11 cellular contexts compared by ENCODE assay signal in genomic region chr6:43715056-43715788, GRCh38. TPM values are rescaled to one million over a fixed set of nuclear protein-coding genes. Genes with fewer than 3 reads are reported as not detected.
DNase-seq lines count a peak whose midpoint lies in the region; ATAC-seq and TF ChIP-seq lines count a peak whose summit lies in the region.
"Had no signal": no experiment of that assay in that cellular context is flagged by ENCODE, and none has a peak within 500 bp of the region (broad histone marks: within the 10 kb centered on the region; RNA-seq: fewer than 3 reads in every experiment).

No MANE protein-coding gene starts in this region.

- no peak overlapping the region for H3K27ac ChIP-seq in HEK293 (ENCODE audit: extremely low read depth, low read depth, low read length)
- no peak overlapping the region for H3K27ac ChIP-seq in lower lobe of right lung
- H3K27ac ChIP-seq: 22Rv1, neutrophil, WERI-Rb-1 had no signal

- POLR2A ChIA-PET in HEK293 (lab: Yijun Ruan, JAX), result interaction anchor here (1.2 kb wide), 1 partner anchor 10 kb away, joined by 5 read pairs; no protein-coding TSS in a partner anchor

- H3K4me3 Mint-ChIP-seq in stimulated activated effector memory CD8-positive, alpha-beta T cell treated with anti-CD3 and anti-CD28 coated beads, Interleukin-12 subunit alpha, Interleukin-12 subunit beta, amount 100 ng/mL, for 72 hours, result no peak overlapping the region

- H3K27me3 ChIP-seq in lower lobe of right lung (ENCODE audit: low read depth), result no peaks in the 10 kb centered on the region

- TF ChIP-seq CTCF in HEK293 (tag by site-specific recombination; IDR thresholded peaks at IDR 0.05), result no peak
- no peak for TF ChIP-seq CTCF in lower lobe of right lung (IDR thresholded peaks at IDR 0.05)

- H3K9me3 Mint-ChIP-seq in stimulated activated effector memory CD8-positive, alpha-beta T cell treated with anti-CD3 and anti-CD28 coated beads, Interleukin-12 subunit alpha, Interleukin-12 subunit beta, amount 100 ng/mL, for 72 hours, result no peaks in the 10 kb centered on the region

- no peaks in the 10 kb centered on the region for H3K36me3 Mint-ChIP-seq in stimulated activated effector memory CD8-positive, alpha-beta T cell treated with anti-CD3 and anti-CD28 coated beads, Interleukin-12 subunit alpha, Interleukin-12 subunit beta, amount 100 ng/mL, for 72 hours

- CTCF ChIA-PET in HEK293 (lab: Yijun Ruan, JAX), result interaction anchor here (1.0 to 2.3 kb wide), 5 partner anchors 9 to 436 kb away, joined by 3 to 22 read pairs (median 4); no protein-coding TSS in a partner anchor

- ATAC-seq in HG03521 (IDR thresholded peaks at IDR 0.05; ENCODE audit: unreplicated experiment), result peak; percentile 81
- ATAC-seq in stimulated activated effector memory CD8-positive, alpha-beta T cell treated with anti-CD3 and anti-CD28 coated beads, Interleukin-12 subunit alpha, Interleukin-12 subunit beta, amount 100 ng/mL, for 72 hours, result peak; percentile 48
- no peak for ATAC-seq in lower lobe of right lung

- H3K4me3 ChIP-seq in HEK293 (ENCODE audit: low read depth, low read length) (no peak overlapping the region), lower lobe of right lung (no peak overlapping the region)

- no peaks in the 10 kb centered on the region for H3K36me3 ChIP-seq in HEK293 (ENCODE audit: control insufficient read depth in 2 of 2, insufficient read depth in 1 of 2, low read length in 2 of 2)
- H3K36me3 ChIP-seq in lower lobe of right lung, result no peaks in the 10 kb centered on the region
- H3K36me3 ChIP-seq: neutrophil, WERI-Rb-1 had no signal

- H3K4me1 Mint-ChIP-seq in stimulated activated effector memory CD8-positive, alpha-beta T cell treated with anti-CD3 and anti-CD28 coated beads, Interleukin-12 subunit alpha, Interleukin-12 subunit beta, amount 100 ng/mL, for 72 hours, result peaks cover 14% of the 10 kb centered on the region

- DNase-seq in DMS53 (lab: John Stamatoyannopoulos, UW) (peak; percentile 38), DMS53 treated with DMSO at 0.1 percent for 48 hours (lab: John Stamatoyannopoulos, UW; ENCODE audit: unreplicated experiment) (no peak), DMS 273 treated with DMSO at 0.1 percent for 48 hours (lab: John Stamatoyannopoulos, UW) (no peak), NCI-H2081 (lab: John Stamatoyannopoulos, UW) (no peak), lower lobe of right lung (no peak)
- no peak for DNase-seq in stimulated activated effector memory CD8-positive, alpha-beta T cell treated with anti-CD3 and anti-CD28 coated beads, Interleukin-12 subunit alpha, Interleukin-12 subunit beta, amount 100 ng/mL, for 72 hours (ENCODE audit: low spot score in 2 of 2)
- DNase-seq: WERI-Rb-1 had no signal

- H3K9me3 ChIP-seq in HEK293 (ENCODE audit: control insufficient read depth, insufficient read depth, low read depth, low read length) (no peaks in the 10 kb centered on the region), lower lobe of right lung (no peaks in the 10 kb centered on the region)
- H3K9me3 ChIP-seq: neutrophil had no signal

- no peak overlapping the region for H3K27ac Mint-ChIP-seq in stimulated activated effector memory CD8-positive, alpha-beta T cell treated with anti-CD3 and anti-CD28 coated beads, Interleukin-12 subunit alpha, Interleukin-12 subunit beta, amount 100 ng/mL, for 72 hours

- intact Hi-C loops in lower lobe of right lung (cut with DNase I), result no loop called here

- H3K4me1 ChIP-seq in HEK293 (ENCODE audit: control insufficient read depth, insufficient read depth, low read length) (no peaks in the 10 kb centered on the region), lower lobe of right lung (peaks cover 25% of the 10 kb centered on the region)

TF ChIP-seq in HEK293, 187 proteins besides CTCF, POLR2A, EP300 and RAD21:
- TF ChIP-seq ZNF664 (tag by site-specific recombination; IDR thresholded peaks at IDR 0.05) (peak; percentile 89), ZSCAN4 (tag by site-specific recombination; IDR thresholded peaks at IDR 0.05) (peak; percentile 65), ZSCAN16 (tag by site-specific recombination; IDR thresholded peaks at IDR 0.05) (no peak), PRDM4 (tag by site-specific recombination; IDR thresholded peaks at IDR 0.05) (0 out of 2 replicates have a peak, but pooled peaks have one; percentile 22), ZNF404 (tag by site-specific recombination; IDR thresholded peaks at IDR 0.05) (no peak), ZBTB44 (tag by site-specific recombination; IDR thresholded peaks at IDR 0.05) (peak; percentile 19; the same call in 1 of the 2 replicates)

RNA-seq across cellular contexts. Expression of gene MRPS18A, which starts 27.6 kb away (rescaled TPM):
- total RNA-seq in lower lobe of right lung, result 30.2 TPM

RNA-seq across cellular contexts. Expression of gene VEGFA, which starts 54.8 kb away (rescaled TPM):
- total RNA-seq in lower lobe of right lung, result 196 TPM

Comparison
In these comparisons a context has a peak if more than half of its experiments do, and no peak if none do; other contexts are left out.
1. ATAC-seq: peak in HG03521 (single experiment) and stimulated activated effector memory CD8-positive, alpha-beta T cell treated with anti-CD3 and anti-CD28 coated beads, Interleukin-12 subunit alpha, Interleukin-12 subunit beta, amount 100 ng/mL, for 72 hours (single experiment); none in lower lobe of right lung (0 of 2).